15 cellular contexts compared by ENCODE assay signal in genomic region chr2:237738255-237738654, GRCh38.
DNase-seq lines count a peak whose midpoint lies in the region; ATAC-seq and TF ChIP-seq lines count a peak whose summit lies in the region.
"Had no signal": no experiment of that assay in that cellular context is flagged by ENCODE, and none has a peak within 500 bp of the region (broad histone marks: within the 10 kb centered on the region; RNA-seq: fewer than 3 reads in every experiment).

No MANE protein-coding gene starts in this region.

- H3K9me3 ChIP-seq in mesenchymal stem cell (ENCODE audit: control insufficient read depth, low read length): no peaks in the 10 kb centered on the region
- no peaks in the 10 kb centered on the region for H3K9me3 ChIP-seq in thoracic aorta
- H3K9me3 ChIP-seq: HAP-1, upper lobe of right lung had no signal

- H2BK5ac ChIP-seq in mesenchymal stem cell (ENCODE audit: low read depth, low read length, poor library complexity, severe bottlenecking): no peak overlapping the region

- no peak overlapping the region for H3K9ac ChIP-seq in mesenchymal stem cell (ENCODE audit: low read length)

- H3K27me3 ChIP-seq in mesenchymal stem cell (ENCODE audit: control insufficient read depth in 1 of 2, insufficient read depth in 1 of 2, low read length in 2 of 2): no peaks in the 10 kb centered on the region
- no peaks in the 10 kb centered on the region for H3K27me3 ChIP-seq in thoracic aorta (replicated peaks; ENCODE audit: insufficient read depth)
- H3K27me3 ChIP-seq: upper lobe of right lung had no signal

- H2AFZ ChIP-seq in mesenchymal stem cell (ENCODE audit: low read depth, low read length): no peak overlapping the region

- H3K14ac ChIP-seq in mesenchymal stem cell (ENCODE audit: low read length in 2 of 2): no peak overlapping the region

- H3K4me3 Mint-ChIP-seq in activated naive CD4-positive, alpha-beta T cell treated with anti-CD3 and anti-CD28 coated beads, Interleukin-2, amount 50 U/mL, for 24 hours: no peak overlapping the region
- H3K4me3 Mint-ChIP-seq in activated naive CD4-positive, alpha-beta T cell treated with anti-CD3 and anti-CD28 coated beads, Interleukin-2, amount 10 ng/mL, durations not matched to agents 7 days and 5 days: no peak overlapping the region
- H3K4me3 Mint-ChIP-seq in activated T-helper 1 cell treated with anti-CD3 and anti-CD28 coated beads, Interleukin-12 subunit alpha, Interleukin-12 subunit beta, Interleukin-2, Interleukin-4 antibody, amounts not matched to agents 30 ng/mL and 10 ng/mL and 1 ng/mL, durations not matched to agents 14 hours and 24 hours and 36 hours: no peak overlapping the region

- no peak for DNase-seq in activated naive CD4-positive, alpha-beta T cell treated with anti-CD3 and anti-CD28 coated beads, Interleukin-2, amount 10 ng/mL, durations not matched to agents 7 days and 5 days
- no peak for DNase-seq in activated T-helper 1 cell treated with anti-CD3 and anti-CD28 coated beads, Interleukin-12 subunit alpha, Interleukin-12 subunit beta, Interleukin-2, Interleukin-4 antibody, amounts not matched to agents 30 ng/mL and 10 ng/mL and 1 ng/mL, durations not matched to agents 14 hours and 24 hours and 36 hours (ENCODE audit: low spot score)
- DNase-seq in mesenchymal stem cell (no peak), thoracic aorta (ENCODE audit: low spot score) (no peak), HUDEP-2 (lab: John Stamatoyannopoulos, UW; ENCODE audit: unreplicated experiment in 76 of 76) (no peak), NCI-H2171 treated with DMSO at 0.1 percent for 48 hours (lab: John Stamatoyannopoulos, UW) (no peak)
- DNase-seq in stimulated activated CD4-positive, alpha-beta T cell treated with anti-CD3 and anti-CD28 coated beads, Interleukin-4, amount 100 ng/mL, for 4 hours: no peak
- DNase-seq: activated CD4-positive, alpha-beta T cell treated with anti-CD3 and anti-CD28 coated beads for 4 hours; effector memory CD4-positive, alpha-beta T cell; NCI-H1092 treated with DMSO at 0.1 percent for 48 hours; upper lobe of right lung had no signal

- no peak overlapping the region for H2BK120ac ChIP-seq in mesenchymal stem cell (ENCODE audit: low read depth, low read length)

- H3K4me1 ChIP-seq in mesenchymal stem cell (ENCODE audit: control insufficient read depth, insufficient read depth, low read depth, low read length) (peaks cover 6% of the 10 kb centered on the region), thoracic aorta (ENCODE audit: control insufficient read depth in 1 of 2, low read depth in 2 of 2) (peaks cover 29 to 72% of the 10 kb centered on the region in 2 donors)

- TF ChIP-seq CTCF in thoracic aorta (IDR thresholded peaks at IDR 0.05): no peak

- no peak overlapping the region for H2BK15ac ChIP-seq in mesenchymal stem cell (ENCODE audit: low read depth, poor library complexity, severe bottlenecking)

- H3K4ac ChIP-seq in mesenchymal stem cell (ENCODE audit: low read depth in 1 of 2, low read length in 2 of 2): no peak overlapping the region

- no peak overlapping the region for H4K8ac ChIP-seq in mesenchymal stem cell (ENCODE audit: low read length)

- no peak overlapping the region for H2AK5ac ChIP-seq in mesenchymal stem cell (ENCODE audit: low read length, severe bottlenecking)

- no peak overlapping the region for H3K4me2 ChIP-seq in mesenchymal stem cell (ENCODE audit: low read length, poor library complexity, severe bottlenecking)

- H3K23ac ChIP-seq in mesenchymal stem cell (ENCODE audit: low read length in 2 of 2): no peak overlapping the region

- H3K79me1 ChIP-seq in mesenchymal stem cell (replicated peaks; ENCODE audit: low read length, poor library complexity, severe bottlenecking): peaks cover 51% of the 10 kb centered on the region

- H3K9me3 Mint-ChIP-seq in activated naive CD4-positive, alpha-beta T cell treated with anti-CD3 and anti-CD28 coated beads, Interleukin-2, amount 50 U/mL, for 24 hours: no peaks in the 10 kb centered on the region
- no peaks in the 10 kb centered on the region for H3K9me3 Mint-ChIP-seq in activated naive CD4-positive, alpha-beta T cell treated with anti-CD3 and anti-CD28 coated beads, Interleukin-2, amount 10 ng/mL, durations not matched to agents 7 days and 5 days
- H3K9me3 Mint-ChIP-seq in activated T-helper 1 cell treated with anti-CD3 and anti-CD28 coated beads, Interleukin-12 subunit alpha, Interleukin-12 subunit beta, Interleukin-2, Interleukin-4 antibody, amounts not matched to agents 30 ng/mL and 10 ng/mL and 1 ng/mL, durations not matched to agents 14 hours and 24 hours and 36 hours: no peaks in the 10 kb centered on the region

- no peak overlapping the region for H2BK12ac ChIP-seq in mesenchymal stem cell (ENCODE audit: low read length in 2 of 2)

- CTCF ChIA-PET in activated naive CD4-positive, alpha-beta T cell treated with anti-CD3 and anti-CD28 coated beads, Interleukin-2, amount 10 ng/mL, durations not matched to agents 7 days and 5 days (lab: Charles Lee): no interaction called here

- H3K36me3 ChIP-seq in mesenchymal stem cell (ENCODE audit: control insufficient read depth in 1 of 2, insufficient read depth in 2 of 2, low read depth in 1 of 2, low read length in 2 of 2) (peaks cover 34 to 43% of the 10 kb centered on the region in 2 experiments), thoracic aorta (peaks cover 4% of the 10 kb centered on the region)
- H3K36me3 ChIP-seq: HAP-1 had no signal

- H3K27ac ChIP-seq in mesenchymal stem cell (ENCODE audit: low read length, poor library complexity, severe bottlenecking): no peak overlapping the region
- peak overlapping the region; percentile 54 to 90 for H3K27ac ChIP-seq in thoracic aorta
- H3K27ac ChIP-seq: C4-2B had no signal

- ATAC-seq in thoracic aorta (ENCODE audit: insufficient number of reproducible peaks, low FRiP score, low read depth): no peak

- peaks cover 54% of the 10 kb centered on the region for H3K4me1 Mint-ChIP-seq in activated naive CD4-positive, alpha-beta T cell treated with anti-CD3 and anti-CD28 coated beads, Interleukin-2, amount 50 U/mL, for 24 hours
- peaks cover 18% of the 10 kb centered on the region for H3K4me1 Mint-ChIP-seq in activated naive CD4-positive, alpha-beta T cell treated with anti-CD3 and anti-CD28 coated beads, Interleukin-2, amount 10 ng/mL, durations not matched to agents 7 days and 5 days
- peaks cover 32% of the 10 kb centered on the region for H3K4me1 Mint-ChIP-seq in activated T-helper 1 cell treated with anti-CD3 and anti-CD28 coated beads, Interleukin-12 subunit alpha, Interleukin-12 subunit beta, Interleukin-2, Interleukin-4 antibody, amounts not matched to agents 30 ng/mL and 10 ng/mL and 1 ng/mL, durations not matched to agents 14 hours and 24 hours and 36 hours (ENCODE audit: low read depth)

- intact Hi-C loops in activated T-helper 1 cell treated with anti-CD3 and anti-CD28 coated beads, Interleukin-12 subunit alpha, Interleukin-12 subunit beta, Interleukin-2, Interleukin-4 antibody, amounts not matched to agents 30 ng/mL and 10 ng/mL and 1 ng/mL, durations not matched to agents 14 hours and 24 hours and 36 hours (cut with micrococcal nuclease): no loop called here

- no peak overlapping the region for H3K4me3 ChIP-seq in mesenchymal stem cell (ENCODE audit: insufficient read depth in 1 of 2, low read depth in 1 of 2, low read length in 2 of 2)
- no peak overlapping the region for H3K4me3 ChIP-seq in thoracic aorta
- H3K4me3 ChIP-seq: HAP-1, smooth muscle cell, upper lobe of right lung had no signal

- no peak overlapping the region for H3K18ac ChIP-seq in mesenchymal stem cell (ENCODE audit: low read depth in 1 of 2, low read length in 2 of 2)

- WGBS in mesenchymal stem cell: 92% methylated on average over 10 of the region's 10 CpGs

- peak overlapping the region; percentile 25 for H4K91ac ChIP-seq in mesenchymal stem cell (ENCODE audit: low read length)

- H3K36me3 Mint-ChIP-seq in activated naive CD4-positive, alpha-beta T cell treated with anti-CD3 and anti-CD28 coated beads, Interleukin-2, amount 50 U/mL, for 24 hours: peaks cover 4% of the 10 kb centered on the region
- H3K36me3 Mint-ChIP-seq in activated naive CD4-positive, alpha-beta T cell treated with anti-CD3 and anti-CD28 coated beads, Interleukin-2, amount 10 ng/mL, durations not matched to agents 7 days and 5 days: peaks cover 27% of the 10 kb centered on the region
- H3K36me3 Mint-ChIP-seq in activated T-helper 1 cell treated with anti-CD3 and anti-CD28 coated beads, Interleukin-12 subunit alpha, Interleukin-12 subunit beta, Interleukin-2, Interleukin-4 antibody, amounts not matched to agents 30 ng/mL and 10 ng/mL and 1 ng/mL, durations not matched to agents 14 hours and 24 hours and 36 hours (ENCODE audit: low read depth): peaks cover 30% of the 10 kb centered on the region

- peak overlapping the region; percentile 77 for H3K27ac Mint-ChIP-seq in activated naive CD4-positive, alpha-beta T cell treated with anti-CD3 and anti-CD28 coated beads, Interleukin-2, amount 50 U/mL, for 24 hours
- no peak overlapping the region for H3K27ac Mint-ChIP-seq in activated naive CD4-positive, alpha-beta T cell treated with anti-CD3 and anti-CD28 coated beads, Interleukin-2, amount 10 ng/mL, durations not matched to agents 7 days and 5 days
- H3K27ac Mint-ChIP-seq in activated T-helper 1 cell treated with anti-CD3 and anti-CD28 coated beads, Interleukin-12 subunit alpha, Interleukin-12 subunit beta, Interleukin-2, Interleukin-4 antibody, amounts not matched to agents 30 ng/mL and 10 ng/mL and 1 ng/mL, durations not matched to agents 14 hours and 24 hours and 36 hours: peak overlapping the region; percentile 64

- no peaks in the 10 kb centered on the region for H3K27me3 Mint-ChIP-seq in activated naive CD4-positive, alpha-beta T cell treated with anti-CD3 and anti-CD28 coated beads, Interleukin-2, amount 50 U/mL, for 24 hours
- no peaks in the 10 kb centered on the region for H3K27me3 Mint-ChIP-seq in activated naive CD4-positive, alpha-beta T cell treated with anti-CD3 and anti-CD28 coated beads, Interleukin-2, amount 10 ng/mL, durations not matched to agents 7 days and 5 days
- no peaks in the 10 kb centered on the region for H3K27me3 Mint-ChIP-seq in activated T-helper 1 cell treated with anti-CD3 and anti-CD28 coated beads, Interleukin-12 subunit alpha, Interleukin-12 subunit beta, Interleukin-2, Interleukin-4 antibody, amounts not matched to agents 30 ng/mL and 10 ng/mL and 1 ng/mL, durations not matched to agents 14 hours and 24 hours and 36 hours (ENCODE audit: insufficient read depth)
